In genomic region chr1:230507671-230508407, GRCh38 we compare ENCODE assay signal across 13 cellular contexts.
A peak's percentile ranks its signal among the peaks of the same experiment; 100 is the strongest.
DNase-seq lines count a peak whose midpoint lies in the region; ATAC-seq, FAIRE-seq and TF ChIP-seq lines count a peak whose summit lies in the region.
"Had no signal": no experiment of that assay in that cellular context is flagged by ENCODE, and none has a peak within 500 bp of the region (broad histone marks: within the 10 kb centered on the region; RNA-seq: fewer than 3 reads in every experiment).

No MANE protein-coding gene starts in this region.

- peaks cover 6% of the 10 kb centered on the region for H3K4me1 Mint-ChIP-seq in activated T-cell treated with anti-CD3 and anti-CD28 coated beads, Interleukin-2, amount 50 U/mL, for 24 hours (ENCODE audit: low read depth)

- no peak overlapping the region for H3K4me3 Mint-ChIP-seq in activated T-cell treated with anti-CD3 and anti-CD28 coated beads, Interleukin-2, amount 50 U/mL, for 24 hours
- H3K4me3 Mint-ChIP-seq: natural killer cell had no signal

- peak; percentile 78 for DNase-seq in G401 (ENCODE audit: low spot score)
- DNase-seq in amygdala (lab: John Stamatoyannopoulos, UW): peak in 37 of 56 donors; percentile 3 to 71 (median 45)
- peak; percentile 33 for DNase-seq in left cardiac atrium
- DNase-seq in renal cortical epithelial cell (ENCODE audit: low read depth): peak; percentile 45
- DNase-seq in GM12891 (ENCODE audit: insufficient read length, low spot score): no peak
- DNase-seq in activated T-cell treated with anti-CD3 and anti-CD28 coated beads, Interleukin-2, amount 50 U/mL, for 24 hours: no peak
- DNase-seq: activated CD8-positive, alpha-beta memory T cell treated with anti-CD3 and anti-CD28 coated beads, Interleukin-2, amount 50 U/mL, for 4 hours; EL; H7; natural killer cell; NK-92 treated with Interleukin-12 subunit alpha and Interleukin-12 subunit beta, amount 100 ng/mL, for 24 hours had no signal

- no peaks in the 10 kb centered on the region for H3K9me3 Mint-ChIP-seq in activated T-cell treated with anti-CD3 and anti-CD28 coated beads, Interleukin-2, amount 50 U/mL, for 24 hours
- H3K9me3 Mint-ChIP-seq: natural killer cell had no signal

- no peak for TF ChIP-seq POLR2A in GM12891 (IDR thresholded peaks at IDR 0.05; ENCODE audit: low read depth, low read length)

- no peak for FAIRE-seq in GM12891 (lab: Jason Lieb, UNC)

- H3K36me3 Mint-ChIP-seq in activated T-cell treated with anti-CD3 and anti-CD28 coated beads, Interleukin-2, amount 50 U/mL, for 24 hours (ENCODE audit: low read depth): no peaks in the 10 kb centered on the region
- H3K36me3 Mint-ChIP-seq: natural killer cell had no signal

- peaks cover 32% of the 10 kb centered on the region for H3K27me3 Mint-ChIP-seq in activated T-cell treated with anti-CD3 and anti-CD28 coated beads, Interleukin-2, amount 50 U/mL, for 24 hours

- in situ Hi-C loops in G401 (cut with HindIII; ENCODE audit: low sequenced_read_pairs): no loop called here

- intact Hi-C loops in left cardiac atrium (cut with DNase I): no loop called here

- no peak overlapping the region for H3K27ac Mint-ChIP-seq in activated T-cell treated with anti-CD3 and anti-CD28 coated beads, Interleukin-2, amount 50 U/mL, for 24 hours
- H3K27ac Mint-ChIP-seq: natural killer cell had no signal

- ATAC-seq in left cardiac atrium: peak; percentile 89 to 93
- ATAC-seq in HG02623 (IDR thresholded peaks at IDR 0.05; ENCODE audit: unreplicated experiment): no peak
- ATAC-seq in HG03521 (IDR thresholded peaks at IDR 0.05; ENCODE audit: unreplicated experiment): no peak

TF ChIP-seq in GM12891, 5 proteins besides CTCF, POLR2A, EP300 and RAD21:
- TF ChIP-seq SPI1 (IDR thresholded peaks at IDR 0.05; ENCODE audit: low read depth, low read length) (no peak), POU2F2 (IDR thresholded peaks at IDR 0.05; ENCODE audit: low read depth, low read length) (no peak), TAF1 (IDR thresholded peaks at IDR 0.05; ENCODE audit: low read depth, low read length) (no peak), PAX5 (IDR thresholded peaks at IDR 0.05; ENCODE audit: insufficient read depth, low read length, severe bottlenecking) (no peak)

Comparison
In these comparisons a context has a peak if more than half of its experiments do, and no peak if none do; other contexts are left out.
1. DNase-seq: peak in G401 (single experiment), amygdala (37 of 56), left cardiac atrium (single experiment) and renal cortical epithelial cell (single experiment); none in GM12891 (single experiment) and activated T-cell treated with anti-CD3 and anti-CD28 coated beads, Interleukin-2, amount 50 U/mL, for 24 hours (single experiment).
2. ATAC-seq: peak in left cardiac atrium (2 of 2); none in HG02623 (single experiment) and HG03521 (single experiment).